ENCODE assay signal across 23 cellular contexts in genomic region chr14:50882932-50883826, GRCh38. TPM values are rescaled to one million over a fixed set of nuclear protein-coding genes. Genes with fewer than 3 reads are reported as not detected.
A peak's percentile ranks its signal among the peaks of the same experiment; 100 is the strongest.
DNase-seq lines count a peak whose midpoint lies in the region; ATAC-seq and TF ChIP-seq lines count a peak whose summit lies in the region.
"Had no signal": no experiment of that assay in that cellular context is flagged by ENCODE, and none has a peak within 500 bp of the region (broad histone marks: within the 10 kb centered on the region; RNA-seq: fewer than 3 reads in every experiment).

No MANE protein-coding gene starts in this region.

- no peak overlapping the region for H3K27ac ChIP-seq in PC-9
- H3K27ac ChIP-seq: ascending aorta, BLaER1, neural progenitor cell, SK-N-MC had no signal

- no peak overlapping the region for H2AFZ ChIP-seq in PC-9
- H2AFZ ChIP-seq: neural progenitor cell had no signal

- no peaks in the 10 kb centered on the region for H3K4me1 Mint-ChIP-seq in activated naive CD8-positive, alpha-beta T cell treated with anti-CD3 and anti-CD28 coated beads, Interleukin-2, amount 50 U/mL, for 24 hours
- no peaks in the 10 kb centered on the region for H3K4me1 Mint-ChIP-seq in activated naive CD8-positive, alpha-beta T cell treated with anti-CD3 and anti-CD28 coated beads for 36 hours
- H3K4me1 Mint-ChIP-seq: activated naive CD4-positive, alpha-beta T cell treated with anti-CD3 and anti-CD28 coated beads, Interleukin-2, amount 10 ng/mL, durations not matched to agents 7 days and 5 days; neural progenitor cell had no signal

- H3K4me2 ChIP-seq in PC-9 = peak overlapping the region; percentile 36; the same call in 1 of the 2 replicates
- H3K4me2 ChIP-seq: neural progenitor cell had no signal

- CTCF ChIA-PET in PC-9 (lab: Charles Lee) = interaction anchor here (0.6 kb wide), 1 partner anchor 65 kb away, joined by 8 read pairs; no protein-coding TSS in a partner anchor

- POLR2A ChIA-PET in PC-9 (lab: Charles Lee; ENCODE audit: unreplicated experiment) = no interaction called here

- intact Hi-C loops in PC-9 (cut with micrococcal nuclease; ENCODE audit: unreplicated experiment) = no loop called here
- intact Hi-C loops in mucosa of descending colon (cut with DNase I, micrococcal nuclease) = no loop called here

- peaks cover 49% of the 10 kb centered on the region for H3K27me3 Mint-ChIP-seq in activated naive CD8-positive, alpha-beta T cell treated with anti-CD3 and anti-CD28 coated beads, Interleukin-2, amount 50 U/mL, for 24 hours
- peaks cover 52% of the 10 kb centered on the region for H3K27me3 Mint-ChIP-seq in activated naive CD8-positive, alpha-beta T cell treated with anti-CD3 and anti-CD28 coated beads for 36 hours

- H3K4me3 ChIP-seq in PC-9 (no peak overlapping the region), mucosa of descending colon (no peak overlapping the region)
- H3K4me3 ChIP-seq: ascending aorta, BLaER1, neural progenitor cell, SK-N-MC had no signal

- H3K36me3 Mint-ChIP-seq in activated naive CD8-positive, alpha-beta T cell treated with anti-CD3 and anti-CD28 coated beads, Interleukin-2, amount 50 U/mL, for 24 hours (ENCODE audit: low read depth) = no peaks in the 10 kb centered on the region
- no peaks in the 10 kb centered on the region for H3K36me3 Mint-ChIP-seq in activated naive CD8-positive, alpha-beta T cell treated with anti-CD3 and anti-CD28 coated beads for 36 hours
- H3K36me3 Mint-ChIP-seq: activated naive CD4-positive, alpha-beta T cell treated with anti-CD3 and anti-CD28 coated beads, Interleukin-2, amount 10 ng/mL, durations not matched to agents 7 days and 5 days; neural progenitor cell had no signal

- H3F3A ChIP-seq in PC-9 (ENCODE audit: insufficient read depth, low read depth) = peaks cover 4% of the 10 kb centered on the region; the same call in 1 of the 2 replicates

- no peaks in the 10 kb centered on the region for H4K20me1 ChIP-seq in PC-9 (ENCODE audit: insufficient read depth)
- H4K20me1 ChIP-seq: BLaER1 had no signal

- H3K4me1 ChIP-seq in PC-9 (replicated peaks; ENCODE audit: insufficient read depth) (peaks cover 12% of the 10 kb centered on the region), mucosa of descending colon (ENCODE audit: low read depth) (no peaks in the 10 kb centered on the region)
- H3K4me1 ChIP-seq: ascending aorta, neural progenitor cell had no signal

- no peak for DNase-seq in activated naive CD8-positive, alpha-beta T cell treated with anti-CD3 and anti-CD28 coated beads, Interleukin-2, amount 50 U/mL, for 24 hours
- no peak for DNase-seq in activated naive CD8-positive, alpha-beta T cell treated with anti-CD3 and anti-CD28 coated beads for 36 hours
- DNase-seq in PC-9 (peak; percentile 56 to 74), mucosa of descending colon (peak in 2 of 3 donors; percentile 50 to 70), ureter (ENCODE audit: low spot score) (peak; percentile 48), medulla oblongata (ENCODE audit: extremely low spot score) (no peak)
- DNase-seq: activated CD4-positive, alpha-beta T cell treated with anti-CD3 and anti-CD28 coated beads for 48 hours; activated naive CD4-positive, alpha-beta T cell treated with anti-CD3 and anti-CD28 coated beads, Interleukin-2, amount 10 ng/mL, durations not matched to agents 7 days and 5 days; activated T-cell treated with anti-CD3 and anti-CD28 coated beads, Interleukin-2, amount 50 U/mL, for 48 hours; NCI-H1436; NCI-H2171; NCI-H524 treated with DMSO at 0.1 percent for 48 hours had no signal

- H3K36me3 ChIP-seq in PC-9 (ENCODE audit: low read depth) (no peaks in the 10 kb centered on the region), mucosa of descending colon (ENCODE audit: low read depth) (no peaks in the 10 kb centered on the region)
- H3K36me3 ChIP-seq: ascending aorta, BLaER1, neural progenitor cell had no signal

- H3K27ac Mint-ChIP-seq in activated naive CD8-positive, alpha-beta T cell treated with anti-CD3 and anti-CD28 coated beads, Interleukin-2, amount 50 U/mL, for 24 hours = no peak overlapping the region
- H3K27ac Mint-ChIP-seq in activated naive CD8-positive, alpha-beta T cell treated with anti-CD3 and anti-CD28 coated beads for 36 hours = no peak overlapping the region
- H3K27ac Mint-ChIP-seq: activated naive CD4-positive, alpha-beta T cell treated with anti-CD3 and anti-CD28 coated beads, Interleukin-2, amount 10 ng/mL, durations not matched to agents 7 days and 5 days; neural progenitor cell; progenitor cell of endocrine pancreas; T-helper 1 cell treated with Interleukin-12 subunit alpha and Interleukin-12 subunit beta and Interleukin-4 antibody, amounts not matched to agents 30 μg/mL and 1 μg/mL, for 36 hours had no signal

- peak; percentile 65 for ATAC-seq in activated naive CD8-positive, alpha-beta T cell treated with anti-CD3 and anti-CD28 coated beads, Interleukin-2, amount 50 U/mL, for 24 hours
- peak; percentile 91 for ATAC-seq in mucosa of descending colon
- no peak for ATAC-seq in HG03521 (IDR thresholded peaks at IDR 0.05; ENCODE audit: unreplicated experiment)
- no peak for ATAC-seq in GM19035 (IDR thresholded peaks at IDR 0.05; ENCODE audit: unreplicated experiment)

- no peak overlapping the region for H3K4me3 Mint-ChIP-seq in activated naive CD8-positive, alpha-beta T cell treated with anti-CD3 and anti-CD28 coated beads, Interleukin-2, amount 50 U/mL, for 24 hours
- H3K4me3 Mint-ChIP-seq in activated naive CD8-positive, alpha-beta T cell treated with anti-CD3 and anti-CD28 coated beads for 36 hours = no peak overlapping the region
- H3K4me3 Mint-ChIP-seq: activated naive CD4-positive, alpha-beta T cell treated with anti-CD3 and anti-CD28 coated beads, Interleukin-2, amount 10 ng/mL, durations not matched to agents 7 days and 5 days; neural progenitor cell; T-helper 1 cell treated with Interleukin-12 subunit alpha and Interleukin-12 subunit beta and Interleukin-4 antibody, amounts not matched to agents 30 μg/mL and 1 μg/mL, for 36 hours had no signal

- no TSS peak for BruUV-seq in PC-9 (replicated peaks; lab: Mats Ljungman, UMichigan)

- no peaks in the 10 kb centered on the region for H3K79me2 ChIP-seq in PC-9 (ENCODE audit: low read depth)

- no peaks in the 10 kb centered on the region for H3K27me3 ChIP-seq in PC-9 (ENCODE audit: insufficient read depth, low read depth)
- H3K27me3 ChIP-seq: ascending aorta, BLaER1, neural progenitor cell had no signal

- no peaks in the 10 kb centered on the region for H3K9me3 Mint-ChIP-seq in activated naive CD8-positive, alpha-beta T cell treated with anti-CD3 and anti-CD28 coated beads, Interleukin-2, amount 50 U/mL, for 24 hours
- no peaks in the 10 kb centered on the region for H3K9me3 Mint-ChIP-seq in activated naive CD8-positive, alpha-beta T cell treated with anti-CD3 and anti-CD28 coated beads for 36 hours
- H3K9me3 Mint-ChIP-seq: activated naive CD4-positive, alpha-beta T cell treated with anti-CD3 and anti-CD28 coated beads, Interleukin-2, amount 10 ng/mL, durations not matched to agents 7 days and 5 days; neural progenitor cell; T-helper 1 cell treated with Interleukin-12 subunit alpha and Interleukin-12 subunit beta and Interleukin-4 antibody, amounts not matched to agents 30 μg/mL and 1 μg/mL, for 36 hours had no signal

- H3K9me3 ChIP-seq in PC-9 (ENCODE audit: insufficient read depth, low read depth) (no peaks in the 10 kb centered on the region), mucosa of descending colon (no peaks in the 10 kb centered on the region)
- H3K9me3 ChIP-seq: ascending aorta, BLaER1 had no signal

- TF ChIP-seq CTCF in PC-9 (conservative IDR thresholded peaks at IDR 0.05) = no peak
- TF ChIP-seq CTCF in mucosa of descending colon (IDR thresholded peaks at IDR 0.05) = no peak

- no peaks in the 10 kb centered on the region for H3K9me2 ChIP-seq in PC-9 (ENCODE audit: insufficient read depth)

RNA-seq across cellular contexts. Expression of gene ABHD12B, which starts 11.3 kb away (rescaled TPM):
- not detected for total RNA-seq in activated naive CD8-positive, alpha-beta T cell treated with anti-CD3 and anti-CD28 coated beads for 36 hours
- total RNA-seq in PC-9 (2021) = not detected in 2 replicates
- total RNA-seq in mucosa of descending colon = 10 to 100 TPM in 2 of 3 donors, 1 to 10 TPM in 1; 3.1 to 16.2 (median 14.2) TPM
- not detected for total RNA-seq in ureter
- total RNA-seq: ascending aorta, dermis microvascular lymphatic vessel endothelial cell, glomerular endothelial cell, mononuclear cell, progenitor cell of endocrine pancreas had no signal

RNA-seq across cellular contexts. Expression of gene NIN, which starts 52.2 kb away (rescaled TPM):
- 10 to 100 TPM; 66.6 to 67.9 TPM for total RNA-seq in activated naive CD8-positive, alpha-beta T cell treated with anti-CD3 and anti-CD28 coated beads for 36 hours
- total RNA-seq in PC-9 (2021) (34.3 and 36.5 TPM in 2 replicates), mucosa of descending colon (10 to 100 TPM; 20.5 to 36.3 (median 27.9) TPM), ureter (39.5 TPM)

Comparison
In these comparisons a context has a peak if more than half of its experiments do, and no peak if none do; other contexts are left out.
1. ATAC-seq: peak in activated naive CD8-positive, alpha-beta T cell treated with anti-CD3 and anti-CD28 coated beads, Interleukin-2, amount 50 U/mL, for 24 hours (single experiment) and mucosa of descending colon (single experiment); none in HG03521 (single experiment) and GM19035 (single experiment).
2. DNase-seq: peak in PC-9 (2 of 2), mucosa of descending colon (2 of 3) and ureter (single experiment); none in activated naive CD8-positive, alpha-beta T cell treated with anti-CD3 and anti-CD28 coated beads, Interleukin-2, amount 50 U/mL, for 24 hours (single experiment), activated naive CD8-positive, alpha-beta T cell treated with anti-CD3 and anti-CD28 coated beads for 36 hours (single experiment) and medulla oblongata (single experiment).